In genomic region chr17:81635431-81635830, GRCh38 we compare ENCODE assay signal across 10 cellular contexts. TPM values are rescaled to one million over a fixed set of nuclear protein-coding genes. Genes with fewer than 3 reads are reported as not detected.
DNase-seq lines count a peak whose midpoint lies in the region; ATAC-seq and TF ChIP-seq lines count a peak whose summit lies in the region.
"Had no signal": no experiment of that assay in that cellular context is flagged by ENCODE, and none has a peak within 500 bp of the region (broad histone marks: within the 10 kb centered on the region; RNA-seq: fewer than 3 reads in every experiment).

No MANE protein-coding gene starts in this region.

- H3K36me3 Mint-ChIP-seq in activated CD8-positive, alpha-beta memory T cell treated with anti-CD3 and anti-CD28 coated beads, Interleukin-2, amount 10 ng/mL, durations not matched to agents 7 days and 5 days = peaks cover 9% of the 10 kb centered on the region
- peaks cover 34% of the 10 kb centered on the region for H3K36me3 Mint-ChIP-seq in activated T-helper 17 cell treated with anti-CD3 and anti-CD28 coated beads, Interleukin-2, amount 50 U/mL, for 72 hours (ENCODE audit: low read depth)
- H3K36me3 Mint-ChIP-seq in stimulated activated memory B cell treated with anti-CD40 and anti-IgM and Interleukin-4, amounts not matched to agents 10 μg/mL and 1 μg/mL and 100 μg/mL, for 72 hours = no peaks in the 10 kb centered on the region
- H3K36me3 Mint-ChIP-seq in CD14-positive monocyte = peaks cover 5 to 7% of the 10 kb centered on the region in 2 donors

- no peak for TF ChIP-seq CTCF in CD14-positive monocyte (IDR thresholded peaks at IDR 0.05)

- H3K9me3 Mint-ChIP-seq in activated CD8-positive, alpha-beta memory T cell treated with anti-CD3 and anti-CD28 coated beads, Interleukin-2, amount 10 ng/mL, durations not matched to agents 7 days and 5 days (ENCODE audit: low read depth) = no peaks in the 10 kb centered on the region
- no peaks in the 10 kb centered on the region for H3K9me3 Mint-ChIP-seq in activated T-helper 17 cell treated with anti-CD3 and anti-CD28 coated beads, Interleukin-2, amount 50 U/mL, for 72 hours
- no peaks in the 10 kb centered on the region for H3K9me3 Mint-ChIP-seq in stimulated activated memory B cell treated with anti-CD40 and anti-IgM and Interleukin-4, amounts not matched to agents 10 μg/mL and 1 μg/mL and 100 μg/mL, for 72 hours
- no peaks in the 10 kb centered on the region for H3K9me3 Mint-ChIP-seq in CD14-positive monocyte

- intact Hi-C loops in CD14-positive monocyte (cut with micrococcal nuclease) = no loop called here

- no peak overlapping the region for H3K9ac ChIP-seq in iPS-20b (ENCODE audit: low read depth, low read length)

- H3K4me1 Mint-ChIP-seq in activated CD8-positive, alpha-beta memory T cell treated with anti-CD3 and anti-CD28 coated beads, Interleukin-2, amount 10 ng/mL, durations not matched to agents 7 days and 5 days = peaks cover 19% of the 10 kb centered on the region
- peaks cover 5% of the 10 kb centered on the region for H3K4me1 Mint-ChIP-seq in activated T-helper 17 cell treated with anti-CD3 and anti-CD28 coated beads, Interleukin-2, amount 50 U/mL, for 72 hours
- H3K4me1 Mint-ChIP-seq in stimulated activated memory B cell treated with anti-CD40 and anti-IgM and Interleukin-4, amounts not matched to agents 10 μg/mL and 1 μg/mL and 100 μg/mL, for 72 hours = peaks cover 13% of the 10 kb centered on the region
- H3K4me1 Mint-ChIP-seq in CD14-positive monocyte = peaks cover 24% of the 10 kb centered on the region

- H3K27me3 ChIP-seq in iPS-20b (ENCODE audit: insufficient read depth, low read length) = no peaks in the 10 kb centered on the region

- no peak overlapping the region for H3K27ac Mint-ChIP-seq in activated CD8-positive, alpha-beta memory T cell treated with anti-CD3 and anti-CD28 coated beads, Interleukin-2, amount 10 ng/mL, durations not matched to agents 7 days and 5 days
- peak overlapping the region; percentile 98 for H3K27ac Mint-ChIP-seq in activated T-helper 17 cell treated with anti-CD3 and anti-CD28 coated beads, Interleukin-2, amount 50 U/mL, for 72 hours
- H3K27ac Mint-ChIP-seq in stimulated activated memory B cell treated with anti-CD40 and anti-IgM and Interleukin-4, amounts not matched to agents 10 μg/mL and 1 μg/mL and 100 μg/mL, for 72 hours = peak overlapping the region; percentile 95
- H3K27ac Mint-ChIP-seq in CD14-positive monocyte = peak overlapping the region in 1 of 7 donors; percentile 88

- peak overlapping the region; percentile 96 for H3K4me3 ChIP-seq in iPS-20b (ENCODE audit: low read length)

- no peak for DNase-seq in activated CD8-positive, alpha-beta memory T cell treated with anti-CD3 and anti-CD28 coated beads, Interleukin-2, amount 10 ng/mL, durations not matched to agents 7 days and 5 days
- no peak for DNase-seq in activated CD8-positive, alpha-beta memory T cell treated with anti-CD3 and anti-CD28 coated beads, Interleukin-2, amount 50 U/mL, for 4 hours
- DNase-seq in CD14-positive monocyte (ENCODE audit: low spot score) (no peak), DMS 273 treated with DMSO at 0.1 percent for 48 hours (lab: John Stamatoyannopoulos, UW) (no peak)
- DNase-seq: NCI-H2171 treated with DMSO at 0.1 percent for 48 hours had no signal

- CTCF ChIA-PET in activated CD8-positive, alpha-beta memory T cell treated with anti-CD3 and anti-CD28 coated beads, Interleukin-2, amount 10 ng/mL, durations not matched to agents 7 days and 5 days (lab: Charles Lee) = interaction anchor here (1.8 kb wide), 1 partner anchor 30 kb away, joined by 6 read pairs; the partner anchor contains the start of genes CCDC137 and OXLD1

- H3K36me3 ChIP-seq in iPS-20b (ENCODE audit: insufficient read depth, low read depth, low read length) = peaks cover 3% of the 10 kb centered on the region; the same call in 1 of the 2 replicates

- H3K4me3 Mint-ChIP-seq in activated CD8-positive, alpha-beta memory T cell treated with anti-CD3 and anti-CD28 coated beads, Interleukin-2, amount 10 ng/mL, durations not matched to agents 7 days and 5 days = peak overlapping the region; percentile 93
- H3K4me3 Mint-ChIP-seq in activated T-helper 17 cell treated with anti-CD3 and anti-CD28 coated beads, Interleukin-2, amount 50 U/mL, for 72 hours = peak overlapping the region; percentile 99
- peak overlapping the region; percentile 92 for H3K4me3 Mint-ChIP-seq in stimulated activated memory B cell treated with anti-CD40 and anti-IgM and Interleukin-4, amounts not matched to agents 10 μg/mL and 1 μg/mL and 100 μg/mL, for 72 hours
- peak overlapping the region in 1 of 2 donors; percentile 97 for H3K4me3 Mint-ChIP-seq in CD14-positive monocyte

- no peak for ATAC-seq in activated CD8-positive, alpha-beta memory T cell treated with anti-CD3 and anti-CD28 coated beads, Interleukin-2, amount 10 ng/mL, durations not matched to agents 7 days and 5 days
- no peak for ATAC-seq in activated T-helper 17 cell treated with anti-CD3 and anti-CD28 coated beads, Interleukin-2, amount 50 U/mL, for 72 hours (replicated peaks)
- no peak for ATAC-seq in stimulated activated memory B cell treated with anti-CD40 and anti-IgM and Interleukin-4, amounts not matched to agents 10 μg/mL and 1 μg/mL and 100 μg/mL, for 72 hours
- ATAC-seq in HG03025 (IDR thresholded peaks at IDR 0.05; ENCODE audit: low FRiP score, unreplicated experiment) = no peak

- no peaks in the 10 kb centered on the region for H3K27me3 Mint-ChIP-seq in activated CD8-positive, alpha-beta memory T cell treated with anti-CD3 and anti-CD28 coated beads, Interleukin-2, amount 10 ng/mL, durations not matched to agents 7 days and 5 days
- H3K27me3 Mint-ChIP-seq in activated T-helper 17 cell treated with anti-CD3 and anti-CD28 coated beads, Interleukin-2, amount 50 U/mL, for 72 hours = no peaks in the 10 kb centered on the region
- no peaks in the 10 kb centered on the region for H3K27me3 Mint-ChIP-seq in stimulated activated memory B cell treated with anti-CD40 and anti-IgM and Interleukin-4, amounts not matched to agents 10 μg/mL and 1 μg/mL and 100 μg/mL, for 72 hours
- peaks cover 0 to 6% (median 0%) of the 10 kb centered on the region in 3 donors for H3K27me3 Mint-ChIP-seq in CD14-positive monocyte (ENCODE audit: low read depth in 3 of 3)

- no peak overlapping the region for H3K27ac ChIP-seq in iPS-20b (ENCODE audit: low read length)

- H3K4me1 ChIP-seq in iPS-20b (ENCODE audit: insufficient read depth, low read length) = no peaks in the 10 kb centered on the region

- H3K9me3 ChIP-seq in iPS-20b (ENCODE audit: insufficient read depth, low read depth, low read length) = no peaks in the 10 kb centered on the region

RNA-seq across cellular contexts. Expression of gene NPLOC4, which starts 1.5 kb away (rescaled TPM):
- 100 to 1,000 TPM; 124 to 130 TPM for total RNA-seq in activated CD8-positive, alpha-beta memory T cell treated with anti-CD3 and anti-CD28 coated beads, Interleukin-2, amount 10 ng/mL, durations not matched to agents 7 days and 5 days
- 100 to 1,000 TPM; 101 to 103 TPM for total RNA-seq in activated T-helper 17 cell treated with anti-CD3 and anti-CD28 coated beads, Interleukin-2, amount 50 U/mL, for 72 hours
- polyA plus RNA-seq in CD14-positive monocyte = 100 to 1,000 TPM; 106 to 112 TPM

RNA-seq across cellular contexts. Expression of gene TSPAN10, which starts 1.6 kb away (rescaled TPM):
- under 1 TPM; 0.23 to 0.26 TPM for total RNA-seq in activated CD8-positive, alpha-beta memory T cell treated with anti-CD3 and anti-CD28 coated beads, Interleukin-2, amount 10 ng/mL, durations not matched to agents 7 days and 5 days
- total RNA-seq in activated T-helper 17 cell treated with anti-CD3 and anti-CD28 coated beads, Interleukin-2, amount 50 U/mL, for 72 hours = 1 to 10 TPM in 1 of 2 donors, under 1 TPM in 1; 0.30 to 1.4 TPM
- not detected for polyA plus RNA-seq in CD14-positive monocyte

RNA-seq across cellular contexts. Expression of gene PDE6G, which starts 20.9 kb away (rescaled TPM):
- 10 to 100 TPM; 12.0 to 12.5 TPM for total RNA-seq in activated CD8-positive, alpha-beta memory T cell treated with anti-CD3 and anti-CD28 coated beads, Interleukin-2, amount 10 ng/mL, durations not matched to agents 7 days and 5 days
- total RNA-seq in activated T-helper 17 cell treated with anti-CD3 and anti-CD28 coated beads, Interleukin-2, amount 50 U/mL, for 72 hours = 1 to 10 TPM in 1 of 2 donors, under 1 TPM in 1; 0.89 to 1.6 TPM
- 10 to 100 TPM in 1 of 2 donors, 1 to 10 TPM in 1; 8.9 to 12.0 TPM for polyA plus RNA-seq in CD14-positive monocyte
- total RNA-seq: myocyte had no signal

RNA-seq across cellular contexts. Expression of gene OXLD1, which starts 31.0 kb away (rescaled TPM):
- total RNA-seq in activated CD8-positive, alpha-beta memory T cell treated with anti-CD3 and anti-CD28 coated beads, Interleukin-2, amount 10 ng/mL, durations not matched to agents 7 days and 5 days = 10 to 100 TPM; 57.9 to 68.5 TPM
- 10 to 100 TPM; 18.4 to 40.3 TPM for total RNA-seq in activated T-helper 17 cell treated with anti-CD3 and anti-CD28 coated beads, Interleukin-2, amount 50 U/mL, for 72 hours
- polyA plus RNA-seq in CD14-positive monocyte = 10 to 100 TPM; 51.8 to 61.1 TPM

RNA-seq across cellular contexts. Expression of gene CCDC137, which starts 31.1 kb away (rescaled TPM):
- total RNA-seq in activated CD8-positive, alpha-beta memory T cell treated with anti-CD3 and anti-CD28 coated beads, Interleukin-2, amount 10 ng/mL, durations not matched to agents 7 days and 5 days = 10 to 100 TPM; 37.4 to 42.3 TPM
- total RNA-seq in activated T-helper 17 cell treated with anti-CD3 and anti-CD28 coated beads, Interleukin-2, amount 50 U/mL, for 72 hours = 10 to 100 TPM; 29.6 to 48.6 TPM
- 1 to 10 TPM; 2.4 to 3.6 TPM for polyA plus RNA-seq in CD14-positive monocyte

Comparison
In these comparisons a context has a peak if more than half of its experiments do, and no peak if none do; other contexts are left out.
1. RNA of gene PDE6G, which starts 20.9 kb away (total RNA-seq): 12.0 to 12.5 TPM in activated CD8-positive, alpha-beta memory T cell treated with anti-CD3 and anti-CD28 coated beads, Interleukin-2, amount 10 ng/mL, durations not matched to agents 7 days and 5 days; 0.89 to 1.6 TPM in activated T-helper 17 cell treated with anti-CD3 and anti-CD28 coated beads, Interleukin-2, amount 50 U/mL, for 72 hours; every median in the first group is over 4 times any median in the second.